In genomic region chr19:39842693-39843435, GRCh38 we compare ENCODE assay signal across 1 cellular context.
A peak's percentile ranks its signal among the peaks of the same experiment; 100 is the strongest.
TF ChIP-seq lines count a peak whose summit lies in the region.

No MANE protein-coding gene starts in this region.

TF ChIP-seq in HEK293, 187 proteins besides CTCF, POLR2A, EP300 and RAD21 (continued from another document):
- TF ChIP-seq ZNF692 (tag by site-specific recombination; IDR thresholded peaks at IDR 0.05), result peak; percentile 79
- TF ChIP-seq SCRT1 (tag by site-specific recombination; IDR thresholded peaks at IDR 0.05; ENCODE audit: borderline replicate concordance), result no peak
- TF ChIP-seq ZFP69B (tag by site-specific recombination; IDR thresholded peaks at IDR 0.05), result peak; percentile 81; the same call in 1 of the 2 replicates
